In genomic region chr10:128071417-128071782, GRCh38 we compare ENCODE assay signal across 15 cellular contexts.
"Had no signal": no experiment of that assay in that cellular context is flagged by ENCODE, and none has a peak within 500 bp of the region (broad histone marks: within the 10 kb centered on the region; RNA-seq: fewer than 3 reads in every experiment).

No MANE protein-coding gene starts in this region.

- H3K27ac Mint-ChIP-seq: activated CD4-positive, alpha-beta memory T cell treated with anti-CD3 and anti-CD28 coated beads for 36 hours; activated naive CD4-positive, alpha-beta T cell treated with anti-CD3 and anti-CD28 coated beads, Interleukin-2, amount 50 U/mL, for 24 hours; T-helper 2 cell treated with Interferon-gamma antibody and Interleukin-4, amounts not matched to agents 5 μg/mL and 100 μg/mL, for 36 hours had no signal

- ATAC-seq: body of pancreas; effector memory CD8-positive, alpha-beta T cell; naive thymus-derived CD8-positive, alpha-beta T cell; pancreas had no signal

- H3K27me3 Mint-ChIP-seq: activated CD4-positive, alpha-beta memory T cell treated with anti-CD3 and anti-CD28 coated beads for 36 hours; activated naive CD4-positive, alpha-beta T cell treated with anti-CD3 and anti-CD28 coated beads, Interleukin-2, amount 50 U/mL, for 24 hours; effector memory CD8-positive, alpha-beta T cell; naive thymus-derived CD8-positive, alpha-beta T cell had no signal

- H3K27me3 ChIP-seq: body of pancreas, pancreas, vagina had no signal

- H3K36me3 ChIP-seq: pancreas had no signal

- H3K9me3 Mint-ChIP-seq: activated naive CD4-positive, alpha-beta T cell treated with anti-CD3 and anti-CD28 coated beads, Interleukin-2, amount 50 U/mL, for 24 hours; effector memory CD8-positive, alpha-beta T cell; naive thymus-derived CD8-positive, alpha-beta T cell; T-helper 2 cell treated with Interferon-gamma antibody and Interleukin-4, amounts not matched to agents 5 μg/mL and 100 μg/mL, for 36 hours had no signal

- H3K9me3 ChIP-seq: body of pancreas, pancreas, vagina had no signal

- H3K4me1 ChIP-seq: body of pancreas, pancreas, vagina had no signal

- H3K4me3 Mint-ChIP-seq: activated CD4-positive, alpha-beta memory T cell treated with anti-CD3 and anti-CD28 coated beads for 36 hours; activated naive CD4-positive, alpha-beta T cell treated with anti-CD3 and anti-CD28 coated beads, Interleukin-2, amount 50 U/mL, for 24 hours; effector memory CD8-positive, alpha-beta T cell; naive thymus-derived CD8-positive, alpha-beta T cell; T-helper 2 cell treated with Interferon-gamma antibody and Interleukin-4, amounts not matched to agents 5 μg/mL and 100 μg/mL, for 36 hours had no signal

- H3K4me3 ChIP-seq: body of pancreas, pancreas, skin epidermis, vagina had no signal

- DNase-seq: activated CD4-positive, CD25-positive, alpha-beta regulatory T cell treated with anti-CD3 and anti-CD28 coated beads, Interleukin-2, amount 50 U/mL, for 72 hours; amniotic stem cell; body of pancreas; effector memory CD8-positive, alpha-beta T cell; erythroblast; hippocampal formation; kidney glomerular epithelial cell; naive thymus-derived CD8-positive, alpha-beta T cell; pancreas; SW 1271 had no signal

- H3K27ac ChIP-seq: body of pancreas, pancreas, skin epidermis, vagina had no signal
